ENCODE assay signal across 10 cellular contexts in the genomic region with DNA sequence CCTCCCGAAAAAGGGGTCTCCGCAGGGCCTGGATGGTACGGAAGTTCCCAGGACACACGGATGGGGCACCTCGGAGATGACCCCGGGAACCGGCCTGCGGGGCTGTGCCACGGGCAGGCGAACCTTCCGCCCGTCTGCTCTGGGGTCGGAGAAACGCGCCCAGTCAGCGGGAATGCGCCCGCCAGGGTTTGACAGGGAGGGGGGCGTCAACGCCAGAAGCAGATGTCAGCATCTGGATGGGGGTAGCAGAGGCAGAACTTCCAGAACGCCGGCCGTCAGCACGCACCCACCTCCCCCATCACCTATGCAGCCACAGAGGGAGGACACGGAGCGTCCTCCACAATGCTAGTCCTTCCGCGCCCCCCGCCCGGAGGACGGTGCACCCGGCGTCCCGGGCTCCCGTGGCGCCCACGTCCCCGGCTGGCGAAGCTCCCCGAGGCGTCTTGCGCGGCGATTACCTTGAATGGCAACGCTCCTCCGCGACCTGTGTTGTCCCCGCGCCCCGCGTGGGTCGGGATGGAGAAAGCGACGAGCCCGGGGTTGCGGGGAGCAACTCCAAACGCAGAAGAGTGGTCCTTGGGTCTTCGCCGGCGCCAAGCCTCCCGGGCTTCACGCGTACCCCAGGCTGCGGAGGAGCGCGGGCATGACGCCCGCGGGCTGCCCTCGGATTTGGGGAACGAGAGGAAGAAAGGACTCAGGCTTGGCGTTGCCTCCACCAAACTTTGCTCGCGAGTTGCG. TPM values are rescaled to one million over a fixed set of nuclear protein-coding genes. Genes with fewer than 3 reads are reported as not detected.
A peak's percentile ranks its signal among the peaks of the same experiment; 100 is the strongest.
DNase-seq lines count a peak whose midpoint lies in the region; ATAC-seq and TF ChIP-seq lines count a peak whose summit lies in the region.
"Had no signal": no experiment of that assay in that cellular context is flagged by ENCODE, and none has a peak within 500 bp of the region (broad histone marks: within the 10 kb centered on the region; RNA-seq: fewer than 3 reads in every experiment).

No MANE protein-coding gene starts in this region.

- no peaks in the 10 kb centered on the region for H3K9me3 Mint-ChIP-seq in MCF 10A (ENCODE audit: unreplicated experiment)

- no peak for TF ChIP-seq POLR2A in testis (IDR thresholded peaks at IDR 0.05)

- intact Hi-C loops in MCF 10A (cut with micrococcal nuclease) (loop anchor here (5.0 kb wide), 2 partner anchors 285 to 510 kb away; no protein-coding TSS in a partner anchor), testis (cut with DNase I; ENCODE audit: low total_unique reads) (loop anchor here (5.0 kb wide), 1 partner anchor 460 kb away; no protein-coding TSS in a partner anchor)

- no TSS peak for BruUV-seq in MCF 10A (replicated peaks; lab: Mats Ljungman, UMichigan)

- DNase-seq in DMS 273 (lab: John Stamatoyannopoulos, UW; ENCODE audit: unreplicated experiment) (peak; percentile 60), DMS 273 treated with DMSO at 0.1 percent for 48 hours (lab: John Stamatoyannopoulos, UW) (no peak), MCF 10A (ENCODE audit: unreplicated experiment) (peak; percentile 38), left lobe of liver (ENCODE audit: low spot score) (no peak), testis (no peak), OCI-M1 (lab: John Stamatoyannopoulos, UW) (no peak), A172 (ENCODE audit: low spot score) (no peak), NCI-H226 (no peak)
- DNase-seq: activated T-cell treated with anti-CD3 and anti-CD28 coated beads for 4 hours had no signal

- H3K4me3 ChIP-seq in testis: peak overlapping the region; percentile 59 to 66

- H3K9me3 ChIP-seq in testis: no peaks in the 10 kb centered on the region

- no peaks in the 10 kb centered on the region for H3K27me3 ChIP-seq in testis

- no peak overlapping the region for H3K27ac Mint-ChIP-seq in MCF 10A (ENCODE audit: low read depth, unreplicated experiment)

- H3K36me3 Mint-ChIP-seq in MCF 10A (ENCODE audit: insufficient read depth, unreplicated experiment): no peaks in the 10 kb centered on the region

- CTCF ChIA-PET in MCF 10A (lab: Yijun Ruan, JAX): interaction anchor here (1.0 to 1.2 kb wide), 2 partner anchors 136 to 644 kb away, joined by 3 read pairs; no protein-coding TSS in a partner anchor

- H3K4me3 Mint-ChIP-seq in MCF 10A (ENCODE audit: unreplicated experiment): peak overlapping the region; percentile 76

- peak overlapping the region in 1 of 2 donors; percentile 83 for H3K27ac ChIP-seq in testis
- H3K27ac ChIP-seq: 22Rv1 had no signal

- WGBS in testis, 2 donors: 1% methylated on average over 69 of the region's 75 CpGs; no CpG with 5 or more reads in 1 of the 2 donors

- ATAC-seq in left lobe of liver: peak; percentile 4

- H3K4me1 Mint-ChIP-seq in MCF 10A (ENCODE audit: insufficient read depth, unreplicated experiment): peaks cover 5% of the 10 kb centered on the region

- POLR2A ChIA-PET in MCF 10A (lab: Yijun Ruan, JAX): interaction anchor here (0.6 to 1.1 kb wide), 4 partner anchors 125 to 519 kb away, joined by 3 to 4 read pairs (median 3); no protein-coding TSS in a partner anchor

- TF ChIP-seq CTCF in MCF 10A (IDR thresholded peaks at IDR 0.05; ENCODE audit: unreplicated experiment) (no peak), testis (IDR thresholded peaks at IDR 0.05) (no peak)

- H3K36me3 ChIP-seq in testis (ENCODE audit: low read depth, missing control alignments): no peaks in the 10 kb centered on the region

- peaks cover 10% of the 10 kb centered on the region for H3K4me1 ChIP-seq in testis

- H3K27me3 Mint-ChIP-seq in MCF 10A (ENCODE audit: insufficient read depth, unreplicated experiment): no peaks in the 10 kb centered on the region

RNA-seq across cellular contexts. Expression of a gene that starts 0.6 kb away (rescaled TPM):
- total RNA-seq in MCF 10A (2022) (2.7 and 3.0 TPM in 2 replicates), left lobe of liver (22.6 TPM), testis (10 to 100 TPM; 23.4 to 28.9 TPM)
- 23.2 TPM for polyA plus RNA-seq in testis (ENCODE audit: insufficient read depth, low read depth, low replicate concordance)
- total RNA-seq in A172 (2014; rRNA removed; shearing (Covaris generic)): 0.19 TPM in 1 of 2 replicates, not detected in the other

Comparison
In these comparisons a context has a peak if more than half of its experiments do, and no peak if none do; other contexts are left out.
1. DNase-seq: peak in DMS 273 (single experiment) and MCF 10A (single experiment); none in DMS 273 treated with DMSO at 0.1 percent for 48 hours (single experiment), left lobe of liver (single experiment), testis (single experiment), OCI-M1 (single experiment), A172 (single experiment) and NCI-H226 (single experiment).